ENCODE assay signal across 28 cellular contexts in the genomic region with DNA sequence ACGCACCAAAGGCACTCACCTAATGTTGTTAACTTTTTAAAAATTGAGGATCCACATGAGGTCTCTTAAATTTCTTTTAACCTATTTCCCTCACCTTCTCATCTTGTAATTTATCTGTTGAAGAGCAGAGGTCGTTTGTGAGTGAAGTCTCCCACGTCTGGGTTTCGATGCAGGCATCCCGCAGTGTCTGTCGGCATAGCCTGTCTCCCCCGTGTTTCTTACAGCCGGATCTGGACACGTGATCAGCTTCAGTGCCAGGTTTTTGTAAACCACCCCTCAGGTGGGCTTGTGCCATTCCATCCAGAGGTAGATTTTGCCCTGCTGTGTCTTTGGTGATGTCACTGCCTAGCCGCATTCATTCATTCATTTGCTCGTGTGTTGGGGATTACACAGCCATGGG. TPM values are rescaled to one million over a fixed set of nuclear protein-coding genes. Genes with fewer than 3 reads are reported as not detected.
"Had no signal": no experiment of that assay in that cellular context is flagged by ENCODE, and none has a peak within 500 bp of the region (broad histone marks: within the 10 kb centered on the region; RNA-seq: fewer than 3 reads in every experiment).

No MANE protein-coding gene starts in this region.

- DNase-seq: hippocampal formation; left colon; left ventricle myocardium inferior; occipital lobe; stimulated activated CD4-positive, alpha-beta T cell treated with anti-CD3 and anti-CD28 coated beads, Interleukin-1b, Interleukin-23, amount 100 ng/mL, for 48 hours; stimulated activated CD4-positive, alpha-beta T cell treated with anti-CD3 and anti-CD28 coated beads, Interleukin-2, amount 100 ng/mL, for 48 hours; stimulated activated CD4-positive, alpha-beta T cell treated with anti-CD3 and anti-CD28 coated beads, Interleukin-4, amount 100 ng/mL, for 4 hours; stimulated activated CD8-positive, alpha-beta memory T cell treated with anti-CD3 and anti-CD28 coated beads, Interleukin-4, amount 100 ng/mL, for 48 hours; stimulated activated naive CD4-positive, alpha-beta T cell treated with Interleukin-2 at 50 U/mL for 16 hours; stimulated activated naive CD8-positive, alpha-beta T cell treated with anti-CD3 and anti-CD28 coated beads, Interleukin-15, amount 100 ng/mL, for 72 hours; substantia nigra; uterus had no signal

- H3K4me3 Mint-ChIP-seq: naive thymus-derived CD8-positive, alpha-beta T cell; nephron; neural progenitor cell; stimulated activated memory B cell treated with anti-CD40 and anti-IgM and Interleukin-4, amounts not matched to agents 10 μg/mL and 1 μg/mL and 100 μg/mL, for 72 hours; stimulated activated naive CD8-positive, alpha-beta T cell treated with anti-CD3 and anti-CD28 coated beads, Interleukin-15, amount 100 ng/mL, for 72 hours; type B pancreatic cell had no signal

- ATAC-seq: left colon; naive thymus-derived CD8-positive, alpha-beta T cell; psoas muscle; right lobe of liver; stimulated activated memory B cell treated with anti-CD40 and anti-IgM and Interleukin-4, amounts not matched to agents 10 μg/mL and 1 μg/mL and 100 μg/mL, for 72 hours; stimulated activated naive CD8-positive, alpha-beta T cell treated with anti-CD3 and anti-CD28 coated beads, Interleukin-15, amount 100 ng/mL, for 72 hours had no signal

- H3K27ac Mint-ChIP-seq: nephron; neural progenitor cell; stimulated activated memory B cell treated with anti-CD40 and anti-IgM and Interleukin-4, amounts not matched to agents 10 μg/mL and 1 μg/mL and 100 μg/mL, for 72 hours; stimulated activated naive CD8-positive, alpha-beta T cell treated with anti-CD3 and anti-CD28 coated beads, Interleukin-15, amount 100 ng/mL, for 72 hours; type B pancreatic cell had no signal

- H3K9me3 Mint-ChIP-seq: naive thymus-derived CD8-positive, alpha-beta T cell; neural progenitor cell; stimulated activated memory B cell treated with anti-CD40 and anti-IgM and Interleukin-4, amounts not matched to agents 10 μg/mL and 1 μg/mL and 100 μg/mL, for 72 hours; stimulated activated naive CD8-positive, alpha-beta T cell treated with anti-CD3 and anti-CD28 coated beads, Interleukin-15, amount 100 ng/mL, for 72 hours; type B pancreatic cell had no signal

- H3K36me3 Mint-ChIP-seq: naive thymus-derived CD8-positive, alpha-beta T cell; neural progenitor cell; stimulated activated memory B cell treated with anti-CD40 and anti-IgM and Interleukin-4, amounts not matched to agents 10 μg/mL and 1 μg/mL and 100 μg/mL, for 72 hours; type B pancreatic cell had no signal

RNA-seq across cellular contexts. Expression of a gene that starts 16.1 kb away (rescaled TPM):
- total RNA-seq: left ventricle myocardium inferior; lower leg skin; lung; mucosa of gallbladder; naive thymus-derived CD8-positive, alpha-beta T cell; occipital lobe; osteocyte; posterior vena cava; psoas muscle; right lobe of liver; skeletal muscle tissue; smooth muscle cell; temporal lobe; ureter; uterus had no signal

RNA-seq across cellular contexts. Expression of a gene that starts 25.1 kb away (rescaled TPM):
- total RNA-seq: left ventricle myocardium inferior; lower leg skin; mucosa of gallbladder; naive thymus-derived CD8-positive, alpha-beta T cell; occipital lobe; osteocyte; psoas muscle; right lobe of liver; skeletal muscle tissue; smooth muscle cell; temporal lobe; ureter; uterus had no signal
